29 cellular contexts compared by ENCODE assay signal in the genomic region with DNA sequence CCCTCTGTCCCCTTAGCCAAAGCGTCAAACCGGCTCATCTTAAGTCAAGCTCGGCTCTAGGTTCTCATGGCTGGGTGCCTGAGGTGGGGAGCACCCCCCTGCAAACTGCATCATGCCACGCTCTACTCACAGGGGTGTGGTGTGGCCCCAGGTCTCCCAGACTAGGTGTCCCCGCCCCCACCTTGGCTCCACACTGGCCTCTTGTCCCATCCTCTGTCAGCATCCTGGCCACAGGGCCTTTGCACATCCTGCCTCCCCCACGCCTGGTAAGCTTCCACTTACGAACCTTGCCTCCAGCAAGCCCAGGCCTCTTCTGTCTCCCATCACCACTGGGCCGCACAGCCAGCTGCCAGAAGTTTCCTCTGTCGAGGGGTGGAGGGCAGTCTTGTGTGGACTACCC. TPM values are rescaled to one million over a fixed set of nuclear protein-coding genes. Genes with fewer than 3 reads are reported as not detected.
"Had no signal": no experiment of that assay in that cellular context is flagged by ENCODE, and none has a peak within 500 bp of the region (broad histone marks: within the 10 kb centered on the region; RNA-seq: fewer than 3 reads in every experiment).

No MANE protein-coding gene starts in this region.

- H3K27me3 ChIP-seq: ascending aorta, upper lobe of left lung had no signal

- H3K4me1 ChIP-seq: adrenal gland, ascending aorta had no signal

- ATAC-seq: activated T-helper 17 cell treated with anti-CD3 and anti-CD28 coated beads, Interleukin-2, amount 50 U/mL, for 72 hours; gastrocnemius medialis had no signal

- H3K4me3 ChIP-seq: adrenal gland, ascending aorta, esophagus squamous epithelium, gastrocnemius medialis, prostate gland, upper lobe of left lung had no signal

- H3K4me3 Mint-ChIP-seq: activated naive CD8-positive, alpha-beta T cell; activated T-cell treated with anti-CD3 and anti-CD28 coated beads, Interleukin-2, amount 50 U/mL, for 24 hours; activated T-helper 17 cell treated with anti-CD3 and anti-CD28 coated beads, Interleukin-2, amount 50 U/mL, for 72 hours; memory B cell had no signal

- H3K27ac ChIP-seq: adrenal gland, ascending aorta, esophagus squamous epithelium, gastrocnemius medialis, prostate gland, upper lobe of left lung had no signal

- H3K36me3 Mint-ChIP-seq: activated naive CD8-positive, alpha-beta T cell had no signal

- DNase-seq: activated CD4-positive, alpha-beta T cell treated with anti-CD3 and anti-CD28 coated beads, Interleukin-2, amount 50 U/mL, for 4 hours; activated CD8-positive, alpha-beta memory T cell treated with anti-CD3 and anti-CD28 coated beads for 24 hours; activated CD8-positive, alpha-beta memory T cell treated with anti-CD3 and anti-CD28 coated beads, Interleukin-2, amount 50 U/mL, for 4 hours; activated naive CD4-positive, alpha-beta T cell; activated T-cell treated with anti-CD3 and anti-CD28 coated beads, Interleukin-2, amount 50 U/mL, for 24 hours; adrenal gland; central memory CD4-positive, alpha-beta T cell; dermis blood vessel endothelial cell; effector memory CD4-positive, alpha-beta T cell; esophagus squamous epithelium; gastrocnemius medialis; head of caudate nucleus; hypothalamus; stimulated activated CD4-positive, alpha-beta T cell treated with anti-CD3 and anti-CD28 coated beads, Interleukin-4, amount 100 ng/mL, for 24 hours; stimulated activated naive CD4-positive, alpha-beta T cell treated with Interleukin-2 at 50 U/mL for 16 hours; T-helper 9 cell had no signal

- H3K27ac Mint-ChIP-seq: activated naive CD8-positive, alpha-beta T cell; activated T-cell treated with anti-CD3 and anti-CD28 coated beads, Interleukin-2, amount 50 U/mL, for 24 hours; activated T-helper 17 cell treated with anti-CD3 and anti-CD28 coated beads, Interleukin-2, amount 50 U/mL, for 72 hours; memory B cell had no signal

- H3K27me3 Mint-ChIP-seq: activated naive CD8-positive, alpha-beta T cell; activated T-helper 17 cell treated with anti-CD3 and anti-CD28 coated beads, Interleukin-2, amount 50 U/mL, for 72 hours had no signal

- H3K9me3 Mint-ChIP-seq: activated T-cell treated with anti-CD3 and anti-CD28 coated beads, Interleukin-2, amount 50 U/mL, for 24 hours had no signal

- H3K36me3 ChIP-seq: adrenal gland, ascending aorta, esophagus squamous epithelium, gastrocnemius medialis, prostate gland, upper lobe of left lung had no signal

- H3K9me3 ChIP-seq: adrenal gland, ascending aorta, esophagus squamous epithelium, gastrocnemius medialis, prostate gland, upper lobe of left lung had no signal

RNA-seq across cellular contexts. Expression of a gene that starts 20.2 kb away (rescaled TPM):
- total RNA-seq: activated T-helper 17 cell treated with anti-CD3 and anti-CD28 coated beads, Interleukin-2, amount 50 U/mL, for 72 hours; adrenal gland; ascending aorta; dermis blood vessel endothelial cell; esophagus squamous epithelium; gastrocnemius medialis; liver; mononuclear cell; myocyte; osteoblast; prostate gland; T-helper 1 cell treated with Interleukin-12 subunit alpha and Interleukin-12 subunit beta and Interleukin-4 antibody, amounts not matched to agents 30 ng/mL and 1 ng/mL, for 36 hours; upper lobe of left lung had no signal
- polyA plus RNA-seq: adrenal gland, liver, neural cell, thymus had no signal
